ENCODE assay signal across 14 cellular contexts in the genomic region with DNA sequence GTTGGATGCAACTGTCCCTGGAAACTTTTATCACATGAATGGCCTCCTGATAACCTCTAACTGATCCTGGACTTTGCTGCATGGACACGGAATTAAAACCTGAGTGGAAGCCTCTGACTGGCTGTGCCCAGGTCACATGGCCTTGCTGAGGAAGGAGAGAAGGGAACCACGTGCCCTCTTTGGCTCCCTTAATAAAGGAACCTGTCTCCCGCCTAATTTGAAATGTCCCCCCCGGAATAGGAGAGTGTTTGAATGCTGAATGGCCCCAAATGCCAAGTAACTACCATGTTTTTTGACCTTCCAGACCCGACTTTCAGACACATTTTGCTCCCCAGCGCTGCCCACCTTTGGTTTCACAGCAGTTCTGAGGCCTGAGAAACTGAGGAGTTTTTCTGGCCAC.
"Had no signal": no experiment of that assay in that cellular context is flagged by ENCODE, and none has a peak within 500 bp of the region (broad histone marks: within the 10 kb centered on the region; RNA-seq: fewer than 3 reads in every experiment).

No MANE protein-coding gene starts in this region.

- H3K9me3 Mint-ChIP-seq: naive B cell, nephron progenitor cell had no signal

- H3K27ac ChIP-seq: gastrocnemius medialis had no signal

- H3K4me3 ChIP-seq: gastrocnemius medialis, lung had no signal

- ATAC-seq: esophagus mucosa, gastrocnemius medialis, left lobe of liver had no signal

- H3K4me3 Mint-ChIP-seq: nephron progenitor cell had no signal

- H3K4me1 Mint-ChIP-seq: naive B cell had no signal

- H3K36me3 Mint-ChIP-seq: naive B cell had no signal

- H3K9me3 ChIP-seq: gastrocnemius medialis had no signal

- H3K27me3 ChIP-seq: gastrocnemius medialis had no signal

- H3K36me3 ChIP-seq: gastrocnemius medialis had no signal

- H3K27ac Mint-ChIP-seq: naive B cell, nephron progenitor cell had no signal

- DNase-seq: effector memory CD4-positive, alpha-beta T cell; gastrocnemius medialis; islet precursor cell; mesendoderm; naive B cell; nephron progenitor cell; posterior cingulate gyrus; small intestine; stimulated activated CD4-positive, alpha-beta T cell treated with anti-CD3 and anti-CD28 coated beads, Interleukin-12 subunit alpha, Interleukin-12 subunit beta, amount 100 ng/mL, for 4 hours; stimulated activated naive CD4-positive, alpha-beta T cell treated with Interleukin-2 at 50 U/mL for 16 hours; trophoblast cell had no signal
